ENCODE assay signal across 8 cellular contexts in genomic region chr17:952592-952991, GRCh38. TPM values are rescaled to one million over a fixed set of nuclear protein-coding genes. Genes with fewer than 3 reads are reported as not detected.
DNase-seq lines count a peak whose midpoint lies in the region; ATAC-seq, FAIRE-seq and TF ChIP-seq lines count a peak whose summit lies in the region.
"Not testable (repeated sequence)": the region's sequence is repeated elsewhere in the genome, so short reads cannot be mapped to it uniquely, and the experiment has no call there.

No MANE protein-coding gene starts in this region.

- peaks cover 38% of the 10 kb centered on the region for H3K4me1 Mint-ChIP-seq in astrocyte (ENCODE audit: low read depth, unreplicated experiment)
- H3K4me1 Mint-ChIP-seq in endodermal cell = peaks cover 16% of the 10 kb centered on the region
- peaks cover 75% of the 10 kb centered on the region for H3K4me1 Mint-ChIP-seq in osteocyte (ENCODE audit: unreplicated experiment)

- H3K4me1 ChIP-seq in BLaER1 treated with 17β-estradiol and CSF1 and Interleukin-3, amounts not matched to agents 10 nM and 100 nM = peaks cover 11 to 44% (median 33%) of the 10 kb centered on the region in 10 experiments
- H3K4me1 ChIP-seq in IMR-90 (ENCODE audit: control insufficient read depth, insufficient read depth, low read length) = peaks cover 22% of the 10 kb centered on the region
- peaks cover 41% of the 10 kb centered on the region for H3K4me1 ChIP-seq in astrocyte (ENCODE audit: insufficient read depth, low read length)
- H3K4me1 ChIP-seq in endodermal cell (ENCODE audit: control insufficient read depth, insufficient read depth, low read length) = not testable (repeated sequence)
- H3K4me1 ChIP-seq in keratinocyte (ENCODE audit: control insufficient read depth, extremely low read depth, insufficient read depth, low read length) = peaks cover 17% of the 10 kb centered on the region
- H3K4me1 ChIP-seq in muscle layer of colon (ENCODE audit: insufficient read depth, low read length) = peaks cover 48% of the 10 kb centered on the region
- peaks cover 36% of the 10 kb centered on the region for H3K4me1 ChIP-seq in stomach smooth muscle (ENCODE audit: control insufficient read depth, insufficient read depth, low read length)

- H3K27me3 ChIP-seq in BLaER1 treated with 17β-estradiol and CSF1 and Interleukin-3, amounts not matched to agents 10 nM and 100 nM; IMR-90 (ENCODE audit: control insufficient read depth, insufficient read depth, low read length); astrocyte (ENCODE audit: insufficient read depth, low read length); endodermal cell (ENCODE audit: control insufficient read depth, insufficient read depth, low read length, poor library complexity, severe bottlenecking); keratinocyte (ENCODE audit: control insufficient read depth, extremely low read depth, insufficient read depth, low read length); muscle layer of colon (ENCODE audit: control insufficient read depth in 1 of 2, insufficient read depth in 2 of 2, low read length in 2 of 2); stomach smooth muscle (ENCODE audit: control insufficient read depth in 1 of 2, insufficient read depth in 2 of 2, low read length in 2 of 2): not testable (repeated sequence)

- H2BK20ac ChIP-seq in IMR-90 (ENCODE audit: low read depth, low read length) = peak overlapping the region; percentile 20; the same call in 1 of the 2 replicates

- peak overlapping the region; percentile 37; the same call in 1 of the 2 replicates for H3K4ac ChIP-seq in IMR-90 (ENCODE audit: low read depth, low read length)

- not testable (repeated sequence) for H3K9me3 ChIP-seq in BLaER1 treated with 17β-estradiol and CSF1 and Interleukin-3, amounts not matched to agents 10 nM and 100 nM (replicated peaks in 1 of 11); IMR-90 (ENCODE audit: control insufficient read depth, insufficient read depth, low read length); astrocyte (ENCODE audit: insufficient read depth, low read depth, low read length); endodermal cell (ENCODE audit: control insufficient read depth, low read length); keratinocyte (ENCODE audit: control insufficient read depth, low read depth, low read length); muscle layer of colon (ENCODE audit: low read length); stomach smooth muscle (ENCODE audit: control insufficient read depth in 2 of 2, low read length in 2 of 2)

- peak overlapping the region; percentile 93 for H2AK5ac ChIP-seq in IMR-90 (ENCODE audit: low read depth, low read length)

- not testable (repeated sequence) for DNase-seq in IMR-90; astrocyte (ENCODE audit: low read depth); keratinocyte (ENCODE audit: low read depth, low spot score); osteocyte (ENCODE audit: extremely low spot score, unreplicated experiment)
- peak; percentile 60 for DNase-seq in endodermal cell

- peak overlapping the region; percentile 11 for H2AK9ac ChIP-seq in IMR-90 (replicated peaks; ENCODE audit: low read depth, low read length, poor library complexity)

- H3K56ac ChIP-seq in IMR-90 (ENCODE audit: extremely low read depth, insufficient read depth, low read length) = not testable (repeated sequence)

- H4K5ac ChIP-seq in IMR-90 (ENCODE audit: low read depth, low read length) = not testable (repeated sequence)

- not testable (repeated sequence) for H3K27me3 Mint-ChIP-seq in astrocyte (ENCODE audit: low read depth, unreplicated experiment); endodermal cell (ENCODE audit: insufficient read depth); osteocyte (ENCODE audit: unreplicated experiment)

- H3K27ac ChIP-seq in BLaER1 treated with 17β-estradiol and CSF1 and Interleukin-3, amounts not matched to agents 10 nM and 100 nM; IMR-90 (ENCODE audit: insufficient read depth, low read length); astrocyte (ENCODE audit: low read depth, low read length); endodermal cell (ENCODE audit: low read depth, low read length); keratinocyte (ENCODE audit: control insufficient read depth, insufficient read depth, low read length): not testable (repeated sequence)
- peak overlapping the region; percentile 42 for H3K27ac ChIP-seq in muscle layer of colon (ENCODE audit: low read depth, low read length)
- peak overlapping the region; percentile 90 for H3K27ac ChIP-seq in stomach smooth muscle (ENCODE audit: low read length)

- H3K79me2 ChIP-seq in astrocyte (ENCODE audit: insufficient read depth, low read length) (peaks cover 41% of the 10 kb centered on the region), keratinocyte (ENCODE audit: control insufficient read depth, insufficient read depth, low read length) (peaks cover 75% of the 10 kb centered on the region)

- H3K23ac ChIP-seq in IMR-90 (ENCODE audit: low read depth, low read length) = not testable (repeated sequence)

- BruUV-seq in IMR-90 (replicated peaks; lab: Mats Ljungman, UMichigan) = not testable (repeated sequence)

- H2BK5ac ChIP-seq in IMR-90 (ENCODE audit: low read depth, low read length, poor library complexity, severe bottlenecking) = not testable (repeated sequence)

- dilution Hi-C loops in IMR-90 (cut with HindIII; ENCODE audit: low sequenced_read_pairs, unreplicated experiment); keratinocyte (cut with MboI; ENCODE audit: extremely low pct_ligation_motif_present, low sequenced_read_pairs): not testable (repeated sequence)

- H3K18ac ChIP-seq in IMR-90 (ENCODE audit: low read depth, low read length) = not testable (repeated sequence)

- intact Hi-C loops in IMR-90 (cut with micrococcal nuclease) = not testable (repeated sequence)

- H3K14ac ChIP-seq in IMR-90 (replicated peaks; ENCODE audit: low read depth, low read length) = not testable (repeated sequence)

- in situ Hi-C loops in IMR-90 (cut with MboI; ENCODE audit: low sequenced_read_pairs) = not testable (repeated sequence)

- H3K79me1 ChIP-seq in IMR-90 (ENCODE audit: low read depth in 1 of 2, low read length in 2 of 2) = peaks cover 29 to 61% of the 10 kb centered on the region in 2 experiments

- not testable (repeated sequence) for ATAC-seq in IMR-90 (ENCODE audit: low read depth)

- peak overlapping the region; percentile 20; the same call in 1 of the 2 replicates for H2BK120ac ChIP-seq in IMR-90 (ENCODE audit: low read depth, low read length)

- not testable (repeated sequence) for TF ChIP-seq POLR2A in IMR-90 (IDR thresholded peaks at IDR 0.05; ENCODE audit: low read depth, low read length)

- CTCF ChIA-PET in IMR-90 (lab: Yijun Ruan, JAX) = not testable (repeated sequence)

- H3K36me3 Mint-ChIP-seq in astrocyte (ENCODE audit: low read depth, unreplicated experiment) (peaks cover 17% of the 10 kb centered on the region), endodermal cell (ENCODE audit: low read depth) (peaks cover 29% of the 10 kb centered on the region)
- not testable (repeated sequence) for H3K36me3 Mint-ChIP-seq in osteocyte (ENCODE audit: unreplicated experiment)

- peaks cover 0 to 39% (median 15%) of the 10 kb centered on the region in 11 experiments; a peak in 13 of 22 replicates for H3K36me3 ChIP-seq in BLaER1 treated with 17β-estradiol and CSF1 and Interleukin-3, amounts not matched to agents 10 nM and 100 nM
- not testable (repeated sequence) for H3K36me3 ChIP-seq in IMR-90 (ENCODE audit: control insufficient read depth, insufficient read depth, low read length); astrocyte (ENCODE audit: insufficient read depth, low read length); keratinocyte (ENCODE audit: control insufficient read depth in 2 of 2, extremely low read depth in 1 of 2, insufficient read depth in 2 of 2, low read length in 2 of 2); muscle layer of colon (ENCODE audit: insufficient read depth, low read length); stomach smooth muscle (ENCODE audit: control insufficient read depth in 2 of 2, insufficient read depth in 2 of 2, low read length in 2 of 2)
- peaks cover 34% of the 10 kb centered on the region for H3K36me3 ChIP-seq in endodermal cell (ENCODE audit: control insufficient read depth, insufficient read depth, low read length)

- H4K8ac ChIP-seq in IMR-90 (ENCODE audit: low read depth in 2 of 2, low read length in 2 of 2) = peak overlapping the region in 1 of 2 experiments; percentile 47; a peak in 1 of 4 replicates

- H2AFZ ChIP-seq in IMR-90 (replicated peaks; ENCODE audit: low read length, poor library complexity); astrocyte (ENCODE audit: low read depth, low read length); keratinocyte (ENCODE audit: control insufficient read depth, low read length): not testable (repeated sequence)

- peak overlapping the region; percentile 34; the same call in 1 of the 3 replicates for H2BK15ac ChIP-seq in IMR-90 (ENCODE audit: low read depth, low read length)

- POLR2A ChIA-PET in IMR-90 (lab: Charles Lee; ENCODE audit: unreplicated experiment) = not testable (repeated sequence)

- not testable (repeated sequence) for TF ChIP-seq CTCF in IMR-90 (conservative IDR thresholded peaks at IDR 0.05; ENCODE audit: low read depth, low read length); astrocyte (IDR thresholded peaks at IDR 0.05; ENCODE audit: insufficient read depth, low read depth, low read length); endodermal cell (conservative IDR thresholded peaks at IDR 0.05); keratinocyte (optimal IDR thresholded peaks at IDR 0.05 in 1 of 3, IDR thresholded peaks at IDR 0.05 in 1 of 3, conservative IDR thresholded peaks at IDR 0.05 in 1 of 3; ENCODE audit: extremely low read depth in 1 of 3, insufficient read depth in 2 of 3, low read length in 3 of 3); osteocyte (IDR thresholded peaks at IDR 0.05)

- peak overlapping the region; percentile 44; the same call in 1 of the 2 replicates for H4K91ac ChIP-seq in IMR-90 (ENCODE audit: insufficient read depth, low read depth, low read length)

- 95% methylated on average over 7 of the region's 18 CpGs; no CpG with 5 or more reads in 1 of the 2 experiments for WGBS in IMR-90 (ENCODE audit: extremely low coverage in 2 of 2, insufficient read length in 1 of 2), 2 experiments
- 92 to 100% methylated on average over 6 to 11 of the region's 18 CpGs for WGBS in endodermal cell (ENCODE audit: insufficient coverage in 1 of 2, insufficient read length in 1 of 2), 2 experiments

- TF ChIP-seq RAD21 in IMR-90 (IDR thresholded peaks at IDR 0.05; ENCODE audit: low read length) = not testable (repeated sequence)

- H3K9me1 ChIP-seq in IMR-90 (ENCODE audit: insufficient read depth, low read length) = peaks cover 15% of the 10 kb centered on the region
- not testable (repeated sequence) for H3K9me1 ChIP-seq in keratinocyte (ENCODE audit: control insufficient read depth, extremely low read depth, insufficient read depth, low read length)

- not testable (repeated sequence) for FAIRE-seq in astrocyte (lab: Jason Lieb, UNC)
- peak; percentile 56 for FAIRE-seq in keratinocyte (lab: Jason Lieb, UNC)

- H3K27ac Mint-ChIP-seq in astrocyte (ENCODE audit: unreplicated experiment) (peak overlapping the region; percentile 62), endodermal cell (peak overlapping the region; percentile 88), osteocyte (ENCODE audit: unreplicated experiment) (peak overlapping the region; percentile 98)

- H3K4me3 ChIP-seq in BLaER1 treated with 17β-estradiol and CSF1 and Interleukin-3, amounts not matched to agents 10 nM and 100 nM; IMR-90 (ENCODE audit: insufficient read depth, low read depth, low read length); astrocyte (ENCODE audit: insufficient read depth, low read depth, low read length); endodermal cell (ENCODE audit: low read length); keratinocyte (ENCODE audit: control insufficient read depth in 2 of 3, extremely low read depth in 1 of 3, insufficient read depth in 2 of 3, low read depth in 1 of 3, low read length in 3 of 3); muscle layer of colon (ENCODE audit: low read depth in 1 of 2, low read length in 2 of 2); stomach smooth muscle (ENCODE audit: low read length in 2 of 2): not testable (repeated sequence)

- H3K4me3 Mint-ChIP-seq in astrocyte (ENCODE audit: unreplicated experiment); endodermal cell; osteocyte (ENCODE audit: unreplicated experiment): not testable (repeated sequence)

- not testable (repeated sequence) for H3K9ac ChIP-seq in BLaER1 treated with 17β-estradiol and CSF1 and Interleukin-3, amounts not matched to agents 10 nM and 100 nM; IMR-90 (ENCODE audit: low read depth, low read length); astrocyte (ENCODE audit: low read length); endodermal cell (ENCODE audit: extremely low read depth, low read length, poor library complexity, severe bottlenecking); keratinocyte (ENCODE audit: control insufficient read depth, extremely low read depth, insufficient read depth, low read length); muscle layer of colon (ENCODE audit: low read length); stomach smooth muscle (ENCODE audit: low read length in 2 of 2)

- not testable (repeated sequence) for H3K9me3 Mint-ChIP-seq in astrocyte (ENCODE audit: unreplicated experiment); endodermal cell; osteocyte (ENCODE audit: unreplicated experiment)

- H3K4me2 ChIP-seq in BLaER1 treated with 17β-estradiol and CSF1 and Interleukin-3, amounts not matched to agents 10 nM and 100 nM = peak overlapping the region in 6 of 11 experiments; percentile 7 to 24 (median 20); a peak in 4 of 22 replicates
- not testable (repeated sequence) for H3K4me2 ChIP-seq in IMR-90 (ENCODE audit: low read depth, low read length); astrocyte (ENCODE audit: low read length); keratinocyte (ENCODE audit: control insufficient read depth, extremely low read depth, insufficient read depth, low read depth, low read length)

- H4K20me1 ChIP-seq in BLaER1 treated with 17β-estradiol and CSF1 and Interleukin-3, amounts not matched to agents 10 nM and 100 nM = peaks cover 0 to 88% (median 54%) of the 10 kb centered on the region in 11 experiments; a peak in 17 of 22 replicates
- H4K20me1 ChIP-seq in IMR-90 (ENCODE audit: insufficient read depth, low read length) (peaks cover 33% of the 10 kb centered on the region), astrocyte (ENCODE audit: insufficient read depth, low read length) (peaks cover 16% of the 10 kb centered on the region), keratinocyte (ENCODE audit: control insufficient read depth, extremely low read depth, insufficient read depth, low read length) (peaks cover 33% of the 10 kb centered on the region)

RNA-seq across cellular contexts. Expression of gene NXN, which starts 27.0 kb away (rescaled TPM):
- total RNA-seq in IMR-90 (2012; rRNA removed) = 52.5 and 52.8 TPM in 2 replicates
- 116 and 120 TPM in 2 replicates for polyA plus RNA-seq in IMR-90 (2012; rRNA removed)
- 89.4 and 117 TPM in 2 replicates for polyA plus RNA-seq in IMR-90 (2012; cell fraction: cytosol; rRNA removed)
- polyA plus RNA-seq in IMR-90 (2012; cell fraction: nucleus; rRNA removed; ENCODE audit: low replicate concordance) = 67.9 and 90.2 TPM in 2 replicates
- total RNA-seq in astrocyte = 104 and 106 TPM in 2 replicates
- 100 to 1,000 TPM; 124 to 201 TPM for total RNA-seq in endodermal cell
- polyA plus RNA-seq in endodermal cell (2013, experiment 1 of 2) = 132 TPM
- 112 TPM for polyA plus RNA-seq in endodermal cell (2013, experiment 2 of 2)
- polyA plus RNA-seq in keratinocyte = 90.4 to 99.3 TPM (median 94.4 TPM) in 3 replicates
- 28.0 TPM for polyA plus RNA-seq in keratinocyte (2011; ENCODE audit: low read depth)
- polyA plus RNA-seq in keratinocyte (2011; cell fraction: cytosol; rRNA removed) = 105 and 138 TPM in 2 replicates
- 102 and 138 TPM in 2 replicates for polyA plus RNA-seq in keratinocyte (2011; cell fraction: nucleus; rRNA removed)
- 68.0 and 95.5 TPM in 2 replicates for polyA plus RNA-seq in keratinocyte (2012; ENCODE audit: low replicate concordance)
- 119 to 243 TPM (median 131 TPM) in 3 replicates for polyA minus RNA-seq in keratinocyte
- polyA minus RNA-seq in keratinocyte (2011; cell fraction: cytosol; rRNA and poly(A)+ RNA removed) = 140 TPM
- 67.5 and 81.9 TPM in 2 replicates for polyA minus RNA-seq in keratinocyte (2011; cell fraction: nucleus; rRNA and poly(A)+ RNA removed)
- total RNA-seq in osteocyte = 123 and 131 TPM in 2 replicates

RNA-seq across cellular contexts. Expression of gene TIMM22, which starts 44.3 kb away (rescaled TPM):
- total RNA-seq in IMR-90 (2012; rRNA removed) (12.7 and 14.4 TPM in 2 replicates), astrocyte (20.0 and 20.3 TPM in 2 replicates), endodermal cell (10 to 100 TPM; 13.6 to 14.6 TPM), osteocyte (12.6 and 12.8 TPM in 2 replicates)
- polyA plus RNA-seq in IMR-90 (2012; rRNA removed) (12.7 and 12.9 TPM in 2 replicates), keratinocyte (11.1 to 24.8 TPM (median 14.4 TPM) in 3 replicates)
- 9.9 and 11.0 TPM in 2 replicates for polyA plus RNA-seq in IMR-90 (2012; cell fraction: cytosol; rRNA removed)
- 4.6 and 5.7 TPM in 2 replicates for polyA plus RNA-seq in IMR-90 (2012; cell fraction: nucleus; rRNA removed; ENCODE audit: low replicate concordance)
- polyA plus RNA-seq in endodermal cell (2013, experiment 1 of 2) = 13.7 TPM
- polyA plus RNA-seq in endodermal cell (2013, experiment 2 of 2) = 11.9 TPM
- polyA plus RNA-seq in keratinocyte (2011; ENCODE audit: low read depth) = 2.8 TPM
- polyA plus RNA-seq in keratinocyte (2011; cell fraction: cytosol; rRNA removed) = 18.1 and 19.0 TPM in 2 replicates
- polyA plus RNA-seq in keratinocyte (2011; cell fraction: nucleus; rRNA removed) = 12.1 and 12.4 TPM in 2 replicates
- polyA plus RNA-seq in keratinocyte (2012; ENCODE audit: low replicate concordance) = 11.7 and 20.2 TPM in 2 replicates
- 12.1 to 16.9 TPM (median 15.9 TPM) in 3 replicates for polyA minus RNA-seq in keratinocyte
- 12.3 TPM for polyA minus RNA-seq in keratinocyte (2011; cell fraction: cytosol; rRNA and poly(A)+ RNA removed)
- polyA minus RNA-seq in keratinocyte (2011; cell fraction: nucleus; rRNA and poly(A)+ RNA removed) = 5.0 and 8.1 TPM in 2 replicates
